In the genomic region with DNA sequence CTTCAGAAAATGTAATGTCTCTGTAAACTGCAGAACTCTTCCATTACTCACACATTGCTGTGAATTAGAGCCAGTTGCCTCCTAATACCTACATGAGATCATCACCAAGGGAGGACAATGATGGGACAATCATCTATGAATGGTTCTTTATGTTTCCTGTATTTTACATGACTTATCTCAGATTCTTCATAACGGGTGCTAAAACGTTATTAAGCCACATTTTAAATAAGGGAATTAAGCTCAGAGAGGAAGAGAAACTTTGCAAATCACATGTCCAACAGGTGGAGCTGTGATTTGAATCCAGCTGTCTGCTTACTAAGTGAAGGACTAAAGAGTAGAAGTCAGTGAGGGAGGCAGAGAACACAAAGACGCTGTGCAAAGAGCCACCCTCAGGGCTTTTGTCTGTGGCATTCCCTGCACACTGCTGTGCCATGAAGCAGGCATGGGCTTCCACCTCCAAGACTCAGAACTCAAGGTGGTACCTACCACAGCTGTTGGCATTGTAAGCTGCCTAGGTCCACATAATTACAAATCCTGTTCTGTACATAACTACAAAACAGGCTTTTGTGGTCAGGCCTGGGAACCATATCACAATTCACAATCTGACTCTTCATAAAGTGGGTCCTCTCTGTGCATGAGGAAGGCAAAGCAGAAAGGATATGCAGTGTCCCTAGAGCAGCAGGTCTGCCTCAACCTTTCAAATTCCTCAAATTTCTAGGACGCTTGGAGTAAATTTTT, we compare ENCODE assay signal across 1 cellular context.
TF ChIP-seq lines count a peak whose summit lies in the region.

No MANE protein-coding gene starts in this region.

TF ChIP-seq in H1, 55 proteins besides CTCF, POLR2A, EP300 and RAD21 (continued from another document):
- no peak for TF ChIP-seq CHD7 (IDR thresholded peaks at IDR 0.05; ENCODE audit: insufficient replicate concordance, low read length)
